In the genomic region with DNA sequence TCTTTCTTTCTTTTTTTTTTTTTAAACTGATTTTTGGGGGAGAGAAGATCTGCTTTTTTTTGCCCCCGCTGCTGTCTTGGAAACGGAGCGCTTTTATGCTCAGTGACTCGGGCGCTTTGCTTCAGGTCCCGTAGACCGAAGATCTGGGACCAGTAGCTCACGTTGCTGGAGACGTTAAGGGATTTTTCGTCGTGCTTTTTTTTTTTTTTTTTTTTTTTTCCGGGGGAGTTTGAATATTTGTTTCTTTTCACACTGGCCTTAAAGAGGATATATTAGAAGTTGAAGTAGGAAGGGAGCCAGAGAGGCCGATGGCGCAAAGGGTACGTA, we compare ENCODE assay signal across 8 cellular contexts. TPM values are rescaled to one million over a fixed set of nuclear protein-coding genes. Genes with fewer than 3 reads are reported as not detected.
DNase-seq lines count a peak whose midpoint lies in the region; FAIRE-seq and TF ChIP-seq lines count a peak whose summit lies in the region.

No MANE protein-coding gene starts in this region.

- intact Hi-C loops in left ventricle myocardium inferior (cut with micrococcal nuclease), result no loop called here

- WGBS in small intestine, 3 donors, result 3 to 10% (median 5%) methylated on average over 15 of the region's 15 CpGs

- H3K9me3 ChIP-seq in HEK293 (ENCODE audit: control insufficient read depth, insufficient read depth, low read depth, low read length) (no peaks in the 10 kb centered on the region), WERI-Rb-1 (ENCODE audit: severe bottlenecking) (no peaks in the 10 kb centered on the region), left ventricle myocardium inferior (replicated peaks) (no peaks in the 10 kb centered on the region), small intestine (ENCODE audit: control insufficient read depth, low read depth) (no peaks in the 10 kb centered on the region)

- peak overlapping the region; percentile 63 for H3K4me3 ChIP-seq in HEK293 (ENCODE audit: low read depth, low read length)
- H3K4me3 ChIP-seq in WERI-Rb-1 (ENCODE audit: low read depth, low read length), result peak overlapping the region; percentile 65
- H3K4me3 ChIP-seq in left ventricle myocardium inferior, result peak overlapping the region; percentile 81
- peak overlapping the region; percentile 9 to 50 for H3K4me3 ChIP-seq in small intestine (ENCODE audit: low read depth in 1 of 2, low read length in 2 of 2)

- FAIRE-seq in small intestine (lab: Jason Lieb, UNC), result no peak

- TF ChIP-seq CTCF in HEK293 (tag by site-specific recombination; IDR thresholded peaks at IDR 0.05) (no peak), WERI-Rb-1 (IDR thresholded peaks at IDR 0.05; ENCODE audit: low read depth, low read length) (no peak), left ventricle myocardium inferior (IDR thresholded peaks at IDR 0.05; ENCODE audit: borderline replicate concordance) (no peak)

- no peak for DNase-seq in WERI-Rb-1
- no peak for DNase-seq in left ventricle myocardium inferior
- DNase-seq in small intestine, result peak; percentile 12
- no peak for DNase-seq in NCI-H2107 (lab: John Stamatoyannopoulos, UW)
- DNase-seq in activated CD8-positive, alpha-beta memory T cell treated with anti-CD3 and anti-CD28 coated beads for 24 hours, result no peak
- no peak for DNase-seq in iPS-NIHi7 (ENCODE audit: extremely low spot score)
- DNase-seq in DMS153 treated with DMSO at 0.1 percent for 48 hours (lab: John Stamatoyannopoulos, UW; ENCODE audit: unreplicated experiment), result no peak

- H3K27ac ChIP-seq in HEK293 (ENCODE audit: extremely low read depth, low read depth, low read length) (peak overlapping the region; percentile 85), WERI-Rb-1 (peak overlapping the region; percentile 81), left ventricle myocardium inferior (replicated peaks) (peak overlapping the region; percentile 96), small intestine (ENCODE audit: low read depth in 1 of 2, low read length in 1 of 2) (peak overlapping the region in 1 of 2 donors; percentile 93)

- peaks cover 10% of the 10 kb centered on the region; the same call in 1 of the 2 replicates for H3K4me1 ChIP-seq in HEK293 (ENCODE audit: control insufficient read depth, insufficient read depth, low read length)
- peaks cover 30% of the 10 kb centered on the region for H3K4me1 ChIP-seq in left ventricle myocardium inferior
- H3K4me1 ChIP-seq in small intestine (ENCODE audit: control insufficient read depth in 2 of 2, insufficient read depth in 1 of 2, low read depth in 1 of 2, low read length in 1 of 2), result peaks cover 0 to 2% of the 10 kb centered on the region in 2 donors

- H3K27me3 ChIP-seq in WERI-Rb-1 (ENCODE audit: insufficient read depth, low read depth, severe bottlenecking) (no peaks in the 10 kb centered on the region), left ventricle myocardium inferior (ENCODE audit: low read depth) (peaks cover 32% of the 10 kb centered on the region), small intestine (ENCODE audit: control insufficient read depth in 2 of 2, insufficient read depth in 2 of 2, low read length in 2 of 2) (peaks cover 3 to 18% of the 10 kb centered on the region in 2 donors)

- peaks cover 4 to 23% of the 10 kb centered on the region in 2 experiments; a peak in 2 of 3 replicates for H3K36me3 ChIP-seq in HEK293 (ENCODE audit: control insufficient read depth in 2 of 2, insufficient read depth in 1 of 2, low read length in 2 of 2)
- H3K36me3 ChIP-seq in WERI-Rb-1, result peaks cover 7% of the 10 kb centered on the region
- no peaks in the 10 kb centered on the region for H3K36me3 ChIP-seq in left ventricle myocardium inferior
- no peaks in the 10 kb centered on the region for H3K36me3 ChIP-seq in small intestine (ENCODE audit: control insufficient read depth in 2 of 2, insufficient read depth in 2 of 2, low read length in 2 of 2)

- CTCF ChIA-PET in HEK293 (lab: Yijun Ruan, JAX), result interaction anchor here (0.7 to 1.3 kb wide), 7 partner anchors 114 to 883 kb away, joined by 3 to 7 read pairs (median 4); no protein-coding TSS in a partner anchor

- POLR2A ChIA-PET in HEK293 (lab: Yijun Ruan, JAX), result interaction anchor here (0.6 to 2.0 kb wide), 8 partner anchors 16 to 1628 kb away, joined by 3 to 10 read pairs (median 4); no protein-coding TSS in a partner anchor

TF ChIP-seq in HEK293, 187 proteins besides CTCF, POLR2A, EP300 and RAD21:
- TF ChIP-seq MEIS1 (CRISPR knock-in tag; IDR thresholded peaks at IDR 0.05; ENCODE audit: borderline replicate concordance) (no peak), PRDM1 (tag by site-specific recombination; IDR thresholded peaks at IDR 0.05) (no peak), SCRT2 (tag by site-specific recombination; IDR thresholded peaks at IDR 0.05) (no peak), ZNF133 (tag by site-specific recombination; IDR thresholded peaks at IDR 0.05) (no peak), ZNF19 (tag by site-specific recombination; IDR thresholded peaks at IDR 0.05; ENCODE audit: low read depth) (no peak), ZNF521 (tag by site-specific recombination; IDR thresholded peaks at IDR 0.05) (no peak)

RNA-seq across cellular contexts. Expression of a gene that starts 0.6 kb away (rescaled TPM):
- 38.0 TPM for total RNA-seq in left ventricle myocardium inferior
- polyA plus RNA-seq in small intestine, result 1 to 10 TPM; 1.1 to 7.9 (median 3.2) TPM

Comparison
In these comparisons a context has a peak if more than half of its experiments do, and no peak if none do; other contexts are left out.
1. H3K4me3 ChIP-seq: peak in every context shown above with its lines; median percentile 81 in left ventricle myocardium inferior; 65 in WERI-Rb-1; 63 in HEK293; 30 in small intestine.